Comparison of ENCODE assay signal across 37 cellular contexts in the genomic region with DNA sequence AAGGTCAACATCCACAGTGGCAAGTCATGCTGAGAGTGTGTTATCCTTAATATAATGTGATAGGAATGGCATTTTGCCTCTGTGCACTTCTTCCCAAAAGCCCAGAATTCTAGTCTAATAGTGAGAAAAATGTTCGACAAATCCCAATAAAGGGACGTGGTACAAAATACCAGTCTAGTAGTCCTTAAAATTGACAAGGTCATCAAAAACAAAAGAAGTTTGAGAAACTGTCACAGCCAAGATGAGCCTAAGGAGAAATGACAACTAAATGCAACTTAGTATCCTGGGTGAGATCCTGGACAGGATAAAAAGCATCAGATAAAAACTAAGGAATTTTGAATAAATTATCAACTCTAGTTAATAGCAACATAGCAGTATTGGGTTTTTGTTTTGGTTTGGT. TPM values are rescaled to one million over a fixed set of nuclear protein-coding genes. Genes with fewer than 3 reads are reported as not detected.
"Had no signal": no experiment of that assay in that cellular context is flagged by ENCODE, and none has a peak within 500 bp of the region (broad histone marks: within the 10 kb centered on the region; RNA-seq: fewer than 3 reads in every experiment).

No MANE protein-coding gene starts in this region.

- H3K27me3 ChIP-seq: MG63 had no signal

- H3K4me3 ChIP-seq: MG63 had no signal

- DNase-seq: Karpas-422, Kasumi-1, MG63, MM.1S, MV-4-11, NCI-H1048, NCI-H1092, NCI-H1092 treated with DMSO at 0.1 percent for 48 hours, NCI-H1105, NCI-H1105 treated with DMSO at 0.1 percent for 48 hours, NCI-H1417, NCI-H1417 treated with DMSO at 0.1 percent for 48 hours, NCI-H1436, NCI-H1436 treated with DMSO at 0.1 percent for 48 hours, NCI-H146, NCI-H1694, NCI-H1694 treated with DMSO at 0.1 percent for 48 hours, NCI-H187, NCI-H187 treated with DMSO at 0.1 percent for 48 hours, NCI-H1930, NCI-H2029, NCI-H2029 treated with DMSO at 0.1 percent for 48 hours, NCI-H2081, NCI-H2081 treated with DMSO at 0.1 percent for 48 hours, NCI-H2107, NCI-H2171, NCI-H2171 treated with DMSO at 0.1 percent for 48 hours, NCI-H2227 treated with DMSO at 0.1 percent for 48 hours, NCI-H226, NCI-H345, NCI-H446, NCI-H446 treated with DMSO at 0.1 percent for 48 hours, NCI-H510A, NCI-H510A treated with DMSO at 0.1 percent for 48 hours, NCI-H524 had no signal

- H3K9me3 ChIP-seq: MG63 had no signal

- H3K36me3 ChIP-seq: MG63 had no signal

RNA-seq across cellular contexts. Expression of a gene that starts 14.4 kb away (rescaled TPM):
- total RNA-seq: MCF 10A, NCI-H460 had no signal
